8 cellular contexts compared by ENCODE assay signal in genomic region chr5:41661221-41661620, GRCh38.
"Had no signal": no experiment of that assay in that cellular context is flagged by ENCODE, and none has a peak within 500 bp of the region (broad histone marks: within the 10 kb centered on the region; RNA-seq: fewer than 3 reads in every experiment).

No MANE protein-coding gene starts in this region.

- H3K9me3 ChIP-seq: HAP-1 had no signal

- H3K27ac ChIP-seq: GM23248 had no signal

- H2AFZ ChIP-seq: GM23248, GM23338 had no signal

- H3K4me2 ChIP-seq: GM23338 had no signal

- DNase-seq: GM23248, GOT3, H7, H9, HCEC 1CT, HFFc6 had no signal

- H3K4me3 ChIP-seq: GM23248, GM23338, HAP-1 had no signal

- H3K9ac ChIP-seq: GM23248 had no signal

- H3K36me3 ChIP-seq: HAP-1 had no signal

- H3K4me1 ChIP-seq: HAP-1 had no signal
